ENCODE assay signal across 21 cellular contexts in the genomic region with DNA sequence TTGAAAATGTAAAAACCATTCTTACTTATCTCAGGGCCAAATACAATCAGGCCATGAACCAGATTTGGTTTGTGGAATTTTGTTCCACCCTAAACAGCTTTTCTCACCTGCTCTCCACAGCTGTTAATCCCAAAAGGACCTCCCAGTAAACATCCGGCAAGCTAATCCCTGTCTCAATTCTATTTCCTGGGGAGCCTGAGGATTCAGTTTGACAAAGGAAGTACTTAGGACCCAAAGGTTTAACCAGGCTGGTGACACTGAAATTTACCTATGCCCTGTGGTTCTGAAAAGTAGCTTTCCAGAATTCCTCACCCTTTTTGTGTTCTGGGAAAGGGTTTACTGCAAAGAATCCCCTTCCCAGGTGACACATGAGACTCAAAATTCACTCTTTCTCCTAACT. TPM values are rescaled to one million over a fixed set of nuclear protein-coding genes. Genes with fewer than 3 reads are reported as not detected.
DNase-seq lines count a peak whose midpoint lies in the region; FAIRE-seq and TF ChIP-seq lines count a peak whose summit lies in the region.
"Had no signal": no experiment of that assay in that cellular context is flagged by ENCODE, and none has a peak within 500 bp of the region (broad histone marks: within the 10 kb centered on the region; RNA-seq: fewer than 3 reads in every experiment).

No MANE protein-coding gene starts in this region.

- H3K36me3 ChIP-seq in esophagus muscularis mucosa (no peaks in the 10 kb centered on the region), neural progenitor cell (no peaks in the 10 kb centered on the region)

- intact Hi-C loops in esophagus muscularis mucosa (cut with DNase I) (no loop called here), posterior cingulate gyrus (cut with DNase I) (no loop called here)

- peak; percentile 30 for DNase-seq in D341Med (ENCODE audit: low spot score)
- DNase-seq in M059J (ENCODE audit: low read depth) = peak; percentile 7
- no peak for DNase-seq in esophagus muscularis mucosa (ENCODE audit: extremely low spot score)
- peak; percentile 88 for DNase-seq in neural progenitor cell (ENCODE audit: low spot score)
- DNase-seq in superior temporal gyrus (ENCODE audit: extremely low spot score) = no peak
- no peak for DNase-seq in posterior cingulate gyrus
- DNase-seq in H54 (ENCODE audit: insufficient read length, low spot score) = no peak
- no peak for DNase-seq in midbrain (lab: John Stamatoyannopoulos, UW)
- DNase-seq: activated CD4-positive, alpha-beta T cell treated with anti-CD3 and anti-CD28 coated beads for 36 hours; activated naive CD4-positive, alpha-beta T cell treated with anti-CD3 and anti-CD28 coated beads, Interleukin-2, amount 10 ng/mL, durations not matched to agents 7 days and 5 days; COR-L47; dorsolateral prefrontal cortex; naive B cell; NCI-H146; NCI-H345; SHP77 had no signal

- no peak overlapping the region for H3K9ac ChIP-seq in neural progenitor cell

- peak overlapping the region; percentile 58 for H3K27ac Mint-ChIP-seq in neural progenitor cell
- H3K27ac Mint-ChIP-seq: activated CD4-positive, alpha-beta T cell treated with anti-CD3 and anti-CD28 coated beads for 36 hours; activated naive CD4-positive, alpha-beta T cell treated with anti-CD3 and anti-CD28 coated beads, Interleukin-2, amount 10 ng/mL, durations not matched to agents 7 days and 5 days had no signal

- TF ChIP-seq CTCF in esophagus muscularis mucosa (IDR thresholded peaks at IDR 0.05) (no peak), neural progenitor cell (IDR thresholded peaks at IDR 0.05) (no peak)

- no peak overlapping the region for H2AFZ ChIP-seq in neural progenitor cell (replicated peaks)

- H3K27ac ChIP-seq in esophagus muscularis mucosa (replicated peaks in 1 of 4) = peak overlapping the region; percentile 45 to 67 (median 56)
- H3K27ac ChIP-seq in neural progenitor cell = peak overlapping the region; percentile 99
- H3K27ac ChIP-seq: dorsolateral prefrontal cortex had no signal

- H3K4me1 ChIP-seq in esophagus muscularis mucosa = peaks cover 24 to 41% (median 29%) of the 10 kb centered on the region in 4 donors
- peaks cover 73% of the 10 kb centered on the region for H3K4me1 ChIP-seq in neural progenitor cell

- no peaks in the 10 kb centered on the region for H4K20me1 ChIP-seq in neural progenitor cell (ENCODE audit: low read depth)

- H3F3A ChIP-seq in neural progenitor cell (ENCODE audit: low read depth) = peaks cover 58% of the 10 kb centered on the region

- H3K9me3 Mint-ChIP-seq in neural progenitor cell = peaks cover 3% of the 10 kb centered on the region

- peaks cover 58% of the 10 kb centered on the region for H3K4me1 Mint-ChIP-seq in neural progenitor cell
- H3K4me1 Mint-ChIP-seq: activated CD4-positive, alpha-beta T cell treated with anti-CD3 and anti-CD28 coated beads for 36 hours; activated naive CD4-positive, alpha-beta T cell treated with anti-CD3 and anti-CD28 coated beads, Interleukin-2, amount 10 ng/mL, durations not matched to agents 7 days and 5 days; naive B cell had no signal

- H3K27me3 ChIP-seq in esophagus muscularis mucosa (no peaks in the 10 kb centered on the region), neural progenitor cell (no peaks in the 10 kb centered on the region)

- FAIRE-seq in H54 (lab: Jason Lieb, UNC) = no peak
- FAIRE-seq: G401.6, GM12878 had no signal

- H3K79me2 ChIP-seq in neural progenitor cell (ENCODE audit: low read depth) = no peaks in the 10 kb centered on the region

- peak overlapping the region; percentile 85 for H3K4me2 ChIP-seq in neural progenitor cell

- TF ChIP-seq POLR2A in esophagus muscularis mucosa (IDR thresholded peaks at IDR 0.05; ENCODE audit: low read depth) = no peak
- TF ChIP-seq POLR2A in H54 (IDR thresholded peaks at IDR 0.05; ENCODE audit: low read depth, low read length) = no peak

- H3K27me3 Mint-ChIP-seq in neural progenitor cell (ENCODE audit: insufficient read depth, low read depth) = no peaks in the 10 kb centered on the region
- H3K27me3 Mint-ChIP-seq: activated CD4-positive, alpha-beta T cell treated with anti-CD3 and anti-CD28 coated beads for 36 hours; activated naive CD4-positive, alpha-beta T cell treated with anti-CD3 and anti-CD28 coated beads, Interleukin-2, amount 10 ng/mL, durations not matched to agents 7 days and 5 days; naive B cell had no signal

- peak overlapping the region in 1 of 4 donors; percentile 40 for H3K4me3 ChIP-seq in esophagus muscularis mucosa
- H3K4me3 ChIP-seq in neural progenitor cell = peak overlapping the region; percentile 33
- H3K4me3 ChIP-seq: GM12878 had no signal

- peaks cover 2% of the 10 kb centered on the region for H3K36me3 Mint-ChIP-seq in neural progenitor cell
- H3K36me3 Mint-ChIP-seq: activated naive CD4-positive, alpha-beta T cell treated with anti-CD3 and anti-CD28 coated beads, Interleukin-2, amount 10 ng/mL, durations not matched to agents 7 days and 5 days; naive B cell had no signal

- TF ChIP-seq EP300 in esophagus muscularis mucosa (IDR thresholded peaks at IDR 0.05) = no peak

- WGBS in esophagus muscularis mucosa = 60% methylated on average over 1 of the region's 1 CpG

- H3K9me3 ChIP-seq in esophagus muscularis mucosa = no peaks in the 10 kb centered on the region
- H3K9me3 ChIP-seq in neural progenitor cell (ENCODE audit: low read depth) = no peaks in the 10 kb centered on the region

- peak overlapping the region; percentile 68 for H3K4me3 Mint-ChIP-seq in neural progenitor cell
- H3K4me3 Mint-ChIP-seq: activated CD4-positive, alpha-beta T cell treated with anti-CD3 and anti-CD28 coated beads for 36 hours; activated naive CD4-positive, alpha-beta T cell treated with anti-CD3 and anti-CD28 coated beads, Interleukin-2, amount 10 ng/mL, durations not matched to agents 7 days and 5 days; naive B cell had no signal

RNA-seq across cellular contexts. Expression of gene CAPZA3, which starts 15.0 kb away (rescaled TPM):
- total RNA-seq in M059J (2014; rRNA removed; shearing (Covaris generic)) = not detected in 2 replicates
- total RNA-seq in esophagus muscularis mucosa = not detected
- total RNA-seq in neural progenitor cell (ENCODE audit: low replicate concordance) = not detected in 2 replicates
- total RNA-seq: activated CD4-positive, alpha-beta T cell treated with anti-CD3 and anti-CD28 coated beads for 36 hours; dorsolateral prefrontal cortex; GM12878; HT-29; pulmonary artery endothelial cell had no signal

RNA-seq across cellular contexts. Expression of gene PLCZ1, which starts 15.1 kb away (rescaled TPM):
- not detected in 2 replicates for total RNA-seq in M059J (2014; rRNA removed; shearing (Covaris generic))
- total RNA-seq in esophagus muscularis mucosa (under 1 TPM in 1 of 4 donors, not detected in 3; 0.83 TPM), neural progenitor cell (ENCODE audit: low replicate concordance) (not detected in 2 replicates)
- total RNA-seq: activated CD4-positive, alpha-beta T cell treated with anti-CD3 and anti-CD28 coated beads for 36 hours; dorsolateral prefrontal cortex; GM12878; HT-29; liver had no signal

Comparison
In these comparisons a context has a peak if more than half of its experiments do, and no peak if none do; other contexts are left out.
1. DNase-seq: peak in D341Med (single experiment), M059J (single experiment) and neural progenitor cell (single experiment); none in esophagus muscularis mucosa (single experiment), superior temporal gyrus (single experiment), posterior cingulate gyrus (0 of 10), H54 (single experiment) and midbrain (single experiment).